Comparison of ENCODE assay signal across 1 cellular context in genomic region chr15:42279234-42279723, GRCh38.
TF ChIP-seq lines count a peak whose summit lies in the region.

No MANE protein-coding gene starts in this region.

TF ChIP-seq in HepG2, 621 proteins besides CTCF, POLR2A, EP300 and RAD21:
- no peak for TF ChIP-seq FIP1L1 (IDR thresholded peaks at IDR 0.05; ENCODE audit: borderline replicate concordance, insufficient read depth, low read depth, low read length)
- TF ChIP-seq MNT (IDR thresholded peaks at IDR 0.05), result peak; percentile 39
